8 cellular contexts compared by ENCODE assay signal in the genomic region with DNA sequence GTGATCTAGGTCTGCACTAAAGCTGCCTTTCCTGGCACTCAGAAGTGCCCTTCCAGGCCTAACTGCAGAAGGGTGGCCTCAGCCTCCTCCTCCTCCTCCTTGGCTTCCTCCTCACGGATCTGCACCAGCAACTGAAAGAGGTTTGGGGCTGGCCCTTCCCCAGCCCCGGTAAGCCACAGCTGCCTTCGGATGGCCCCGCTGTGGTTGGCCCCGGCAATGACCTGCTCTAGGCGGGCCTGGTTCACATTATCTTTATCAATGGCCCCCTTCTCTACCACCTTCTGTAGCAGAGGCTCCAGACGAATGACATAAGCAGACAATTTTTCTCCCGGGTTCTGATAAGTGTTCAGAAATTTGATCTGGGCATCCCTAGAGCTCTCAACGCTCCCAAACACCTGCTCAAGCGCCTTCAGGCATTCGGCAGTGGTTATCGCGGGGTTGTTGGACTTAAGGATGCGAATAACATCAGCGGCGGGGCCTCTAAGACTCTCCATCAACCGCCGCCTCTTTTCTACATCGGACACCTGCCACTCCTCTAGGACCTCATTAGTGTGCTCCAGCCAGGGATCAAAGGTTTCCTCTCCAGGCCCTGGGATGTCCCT. TPM values are rescaled to one million over a fixed set of nuclear protein-coding genes. Genes with fewer than 3 reads are reported as not detected.
DNase-seq lines count a peak whose midpoint lies in the region; ATAC-seq and TF ChIP-seq lines count a peak whose summit lies in the region.

No MANE protein-coding gene starts in this region.

- intact Hi-C loops in colonic mucosa (cut with DNase I), result loop anchor here (10.0 kb wide), 1 partner anchor 68 kb away; the partner anchor contains the start of gene DNAL1

- H3K36me3 ChIP-seq in ES-I3 (ENCODE audit: insufficient read depth, low read length) (no peaks in the 10 kb centered on the region), HUES64 (ENCODE audit: insufficient read depth, low read length) (no peaks in the 10 kb centered on the region), colonic mucosa (no peaks in the 10 kb centered on the region), mucosa of rectum (ENCODE audit: control insufficient read depth in 2 of 2, insufficient read depth in 2 of 2, low read length in 2 of 2) (peaks cover 13 to 18% of the 10 kb centered on the region in 2 donors), tibial nerve (peaks cover 0 to 17% (median 2%) of the 10 kb centered on the region in 3 donors)

- H3K27ac ChIP-seq in HUES64 (ENCODE audit: low read depth, low read length) (no peak overlapping the region), colonic mucosa (peak overlapping the region; percentile 96), mucosa of rectum (ENCODE audit: low read depth in 2 of 2, low read length in 2 of 2) (peak overlapping the region; percentile 31 to 89), tibial nerve (peak overlapping the region; percentile 85 to 99 (median 90))

- H3K4me3 ChIP-seq in HUES64 (ENCODE audit: low read length) (peak overlapping the region; percentile 75), colonic mucosa (peak overlapping the region; percentile 87), mucosa of rectum (ENCODE audit: low read length in 2 of 2) (peak overlapping the region; percentile 71 to 87), tibial nerve (peak overlapping the region; percentile 53 to 97 (median 87))

- DNase-seq in SKM-1 (lab: John Stamatoyannopoulos, UW; ENCODE audit: unreplicated experiment) (peak; percentile 3), colonic mucosa (peak; percentile 25), tibial nerve (ENCODE audit: low spot score in 2 of 2) (no peak), HuH-7.5 (ENCODE audit: low spot score) (no peak)

- WGBS in HUES64, result 3% methylated on average over 19 of the region's 19 CpGs
- 1 to 13% methylated on average over 15 to 19 of the region's 19 CpGs for WGBS in tibial nerve, 2 donors

- peaks cover 12% of the 10 kb centered on the region; the same call in 1 of the 2 replicates for H3K27me3 ChIP-seq in HUES64 (ENCODE audit: insufficient read depth, low read length)
- no peaks in the 10 kb centered on the region for H3K27me3 ChIP-seq in colonic mucosa
- no peaks in the 10 kb centered on the region for H3K27me3 ChIP-seq in mucosa of rectum (ENCODE audit: control insufficient read depth in 2 of 2, insufficient read depth in 2 of 2, low read length in 2 of 2)
- H3K27me3 ChIP-seq in tibial nerve, result no peaks in the 10 kb centered on the region

- no peak for TF ChIP-seq POLR2A in tibial nerve (IDR thresholded peaks at IDR 0.05)

- no peak for TF ChIP-seq EP300 in tibial nerve (IDR thresholded peaks at IDR 0.05)

- H3K9ac ChIP-seq in ES-I3 (ENCODE audit: low read depth, low read length) (peak overlapping the region; percentile 87), HUES64 (ENCODE audit: low read depth, low read length) (peak overlapping the region; percentile 92), colonic mucosa (ENCODE audit: low read depth in 2 of 2, low read length in 2 of 2) (peak overlapping the region; percentile 37 to 80), mucosa of rectum (ENCODE audit: low read depth in 1 of 2, low read length in 2 of 2) (peak overlapping the region; percentile 48 to 79)

- H3K4me1 ChIP-seq in ES-I3 (ENCODE audit: insufficient read depth, low read length) (peaks cover 5% of the 10 kb centered on the region; the same call in 1 of the 2 replicates), HUES64 (ENCODE audit: insufficient read depth, low read length) (peaks cover 17% of the 10 kb centered on the region; the same call in 1 of the 2 replicates), colonic mucosa (no peaks in the 10 kb centered on the region), mucosa of rectum (ENCODE audit: control insufficient read depth in 2 of 2, insufficient read depth in 2 of 2, low read length in 2 of 2) (peaks cover 12 to 14% of the 10 kb centered on the region in 2 donors), tibial nerve (peaks cover 0 to 32% (median 18%) of the 10 kb centered on the region in 4 donors)

- no peak for TF ChIP-seq CTCF in colonic mucosa (IDR thresholded peaks at IDR 0.05)
- TF ChIP-seq CTCF in tibial nerve (IDR thresholded peaks at IDR 0.05), result no peak

- ATAC-seq in GM19023 (IDR thresholded peaks at IDR 0.05; ENCODE audit: unreplicated experiment), result no peak

- H3K9me3 ChIP-seq in ES-I3 (ENCODE audit: control insufficient read depth, insufficient read depth, low read length), result no peaks in the 10 kb centered on the region
- no peaks in the 10 kb centered on the region for H3K9me3 ChIP-seq in HUES64 (ENCODE audit: insufficient read depth, low read depth, low read length)
- H3K9me3 ChIP-seq in colonic mucosa, result no peaks in the 10 kb centered on the region
- no peaks in the 10 kb centered on the region for H3K9me3 ChIP-seq in mucosa of rectum (ENCODE audit: control insufficient read depth in 2 of 2, low read length in 2 of 2)
- H3K9me3 ChIP-seq in tibial nerve, result no peaks in the 10 kb centered on the region

RNA-seq across cellular contexts. Expression of gene PNMA1, which starts 1.5 kb away (rescaled TPM):
- 42.4 TPM for polyA plus RNA-seq in HUES64 (2013, experiment 1 of 2)
- polyA plus RNA-seq in HUES64 (2013, experiment 2 of 2), result 43.4 TPM
- 10 to 100 TPM; 13.4 to 28.3 TPM for total RNA-seq in colonic mucosa
- 10 to 100 TPM; 21.2 to 43.5 (median 34.2) TPM for total RNA-seq in tibial nerve

Comparison
In these comparisons a context has a peak if more than half of its experiments do, and no peak if none do; other contexts are left out.
1. DNase-seq: peak in SKM-1 (single experiment) and colonic mucosa (single experiment); none in tibial nerve (0 of 2) and HuH-7.5 (single experiment).
2. Peak in every context shown above with its lines, with median percentiles within 50 percentile points of each other: H3K9ac ChIP-seq and H3K4me3 ChIP-seq.